ENCODE assay signal across 1 cellular context in genomic region chr1:85465791-85466134, GRCh38.
TF ChIP-seq lines count a peak whose summit lies in the region.

No MANE protein-coding gene starts in this region.

TF ChIP-seq in liver, 16 proteins besides CTCF, POLR2A, EP300 and RAD21 (continued from another document):
- no peak for TF ChIP-seq MAX (IDR thresholded peaks at IDR 0.05)
- no peak for TF ChIP-seq RXRA (IDR thresholded peaks at IDR 0.05)
TF ChIP-seq in liver: peak in this region for 0.
